Comparison of ENCODE assay signal across 28 cellular contexts in genomic region chr1:156368157-156368658, GRCh38. TPM values are rescaled to one million over a fixed set of nuclear protein-coding genes. Genes with fewer than 3 reads are reported as not detected.
A peak's percentile ranks its signal among the peaks of the same experiment; 100 is the strongest.
DNase-seq lines count a peak whose midpoint lies in the region; ATAC-seq, FAIRE-seq and TF ChIP-seq lines count a peak whose summit lies in the region.
"Had no signal": no experiment of that assay in that cellular context is flagged by ENCODE, and none has a peak within 500 bp of the region (broad histone marks: within the 10 kb centered on the region; RNA-seq: fewer than 3 reads in every experiment).

No MANE protein-coding gene starts in this region.

- H3K27ac ChIP-seq in HCT116 (ENCODE audit: low read depth, low read length) (no peak overlapping the region), K562 (ENCODE audit: extremely low read depth, low read depth, low read length) (no peak overlapping the region), mesendoderm (ENCODE audit: low read depth, low read length) (no peak overlapping the region), lower lobe of right lung (no peak overlapping the region)
- H3K27ac ChIP-seq: heart right ventricle, sigmoid colon, tibial nerve had no signal

- H3K27me3 ChIP-seq in HCT116 (ENCODE audit: insufficient read depth, low read length): no peaks in the 10 kb centered on the region
- H3K27me3 ChIP-seq in K562 (ENCODE audit: control insufficient read depth in 2 of 2, insufficient read depth in 2 of 2, low read length in 2 of 2): peaks cover 2 to 27% of the 10 kb centered on the region in 2 experiments; a peak in 2 of 5 replicates
- no peaks in the 10 kb centered on the region for H3K27me3 ChIP-seq in mesendoderm (ENCODE audit: insufficient read depth, low read length, poor library complexity)
- H3K27me3 ChIP-seq in lower lobe of right lung (ENCODE audit: low read depth): peaks cover 35% of the 10 kb centered on the region

- H3K4me1 ChIP-seq in HCT116 (ENCODE audit: control insufficient read depth in 1 of 2, insufficient read depth in 2 of 2, low read length in 2 of 2): peaks cover 17 to 28% of the 10 kb centered on the region in 2 experiments
- peaks cover 0 to 16% of the 10 kb centered on the region in 2 experiments; a peak in 3 of 5 replicates for H3K4me1 ChIP-seq in K562 (replicated peaks in 1 of 2; ENCODE audit: control insufficient read depth in 2 of 2, insufficient read depth in 2 of 2, low read length in 2 of 2)
- H3K4me1 ChIP-seq in mesendoderm (ENCODE audit: control insufficient read depth, low read depth, low read length): peaks cover 10% of the 10 kb centered on the region
- no peaks in the 10 kb centered on the region for H3K4me1 ChIP-seq in lower lobe of right lung

- H3K9ac ChIP-seq in HCT116 (ENCODE audit: low read length) (no peak overlapping the region), K562 (ENCODE audit: insufficient read depth in 1 of 2, low read depth in 2 of 2, low read length in 2 of 2) (peak overlapping the region in 1 of 2 experiments; percentile 36; a peak in 1 of 4 replicates), mesendoderm (ENCODE audit: low read length) (peak overlapping the region; percentile 8)

- H3K79me2 ChIP-seq in HCT116 (ENCODE audit: insufficient read depth, low read length) (no peaks in the 10 kb centered on the region), K562 (ENCODE audit: control insufficient read depth, insufficient read depth, low read length) (no peaks in the 10 kb centered on the region), mesendoderm (ENCODE audit: control insufficient read depth, insufficient read depth, low read length) (no peaks in the 10 kb centered on the region)

- no peaks in the 10 kb centered on the region for H3K9me1 ChIP-seq in K562 (ENCODE audit: control insufficient read depth, insufficient read depth, low read length)

- RAD21 ChIA-PET in HCT116 (lab: Charles Lee; ENCODE audit: low non-redundant PET in 1 of 2, low total read pairs in 2 of 2, uncharacterized antibody in 2 of 2, unreplicated experiment in 2 of 2): no interaction called here

- H2AFZ ChIP-seq in HCT116 (ENCODE audit: low read depth, low read length, poor library complexity, severe bottlenecking) (no peak overlapping the region), K562 (ENCODE audit: low read depth, low read length) (no peak overlapping the region)

- H3K4me2 ChIP-seq in HCT116 (ENCODE audit: low read length) (peak overlapping the region; percentile 83; the same call in 1 of the 2 replicates), K562 (ENCODE audit: insufficient read depth, low read length) (no peak overlapping the region), mesendoderm (ENCODE audit: low read length) (peak overlapping the region; percentile 10)

- ATAC-seq in HCT116 (no peak), K562 (peak; percentile 19; the same call in 1 of the 3 replicates), lower lobe of right lung (no peak)

- H3K4me3 ChIP-seq in HCT116 (replicated peaks in 1 of 2; ENCODE audit: low read depth in 1 of 2, low read length in 2 of 2): no peak overlapping the region
- no peak overlapping the region for H3K4me3 ChIP-seq in K562
- no peak overlapping the region for H3K4me3 ChIP-seq in mesendoderm (ENCODE audit: low read length)
- no peak overlapping the region for H3K4me3 ChIP-seq in lower lobe of right lung

- WGBS in K562 (ENCODE audit: insufficient coverage, low coverage, missing lambda C conversion rate): 50% methylated on average over 7 of the region's 7 CpGs
- no CpG with 5 or more reads among the region's 7 CpGs for WGBS in mesendoderm (ENCODE audit: extremely low coverage, insufficient coverage, low lambda C conversion rate)

- peak overlapping the region; percentile 73 for H3K56ac ChIP-seq in mesendoderm (ENCODE audit: low read length)

- no peaks in the 10 kb centered on the region for H3K9me2 ChIP-seq in HCT116 (ENCODE audit: insufficient read depth)

- H4K8ac ChIP-seq in mesendoderm (ENCODE audit: low read depth, low read length): no peak overlapping the region

- H2BK15ac ChIP-seq in mesendoderm (replicated peaks; ENCODE audit: low read depth): no peak overlapping the region

- H4K20me1 ChIP-seq in HCT116 (ENCODE audit: insufficient read depth): no peaks in the 10 kb centered on the region
- no peaks in the 10 kb centered on the region for H4K20me1 ChIP-seq in K562 (replicated peaks; ENCODE audit: control insufficient read depth, insufficient read depth, low read length)

- TF ChIP-seq CTCF in HCT116 (IDR thresholded peaks at IDR 0.05 in 2 of 3, conservative IDR thresholded peaks at IDR 0.05 in 1 of 3; ENCODE audit: borderline replicate concordance in 1 of 3, insufficient read depth in 1 of 3, low read depth in 2 of 3, low read length in 2 of 3) (no peak), K562 (IDR thresholded peaks at IDR 0.05 in 2 of 3, conservative IDR thresholded peaks at IDR 0.05 in 1 of 3; ENCODE audit: insufficient read depth in 2 of 3, low read depth in 1 of 3, low read length in 3 of 3) (no peak), lower lobe of right lung (IDR thresholded peaks at IDR 0.05) (no peak)

- no peak overlapping the region for H3K18ac ChIP-seq in mesendoderm (ENCODE audit: low read length)

- DNase-seq in HCT116 (ENCODE audit: low read depth, low spot score): no peak
- DNase-seq in K562 (ENCODE audit: extremely low read depth in 1 of 4, low spot score in 3 of 4): no peak
- no peak for DNase-seq in mesendoderm
- no peak for DNase-seq in ACHN
- DNase-seq in lower lobe of right lung: no peak
- DNase-seq in NCI-H1092 (lab: John Stamatoyannopoulos, UW): no peak
- DNase-seq in activated T-cell treated with anti-CD3 and anti-CD28 coated beads, Interleukin-2, amount 50 U/mL, for 48 hours: no peak
- DNase-seq: activated CD4-positive, alpha-beta memory T cell treated with anti-CD3 and anti-CD28 coated beads, Interleukin-2, amount 10 ng/mL, durations not matched to agents 7 days and 5 days; activated CD4-positive, alpha-beta T cell treated with anti-CD3 and anti-CD28 coated beads for 1 hour; amniotic stem cell; DND-41; esophagus squamous epithelium; KG1; mammary epithelial cell; NCI-H1105; NCI-H1930; posterior cingulate gyrus; sigmoid colon; stimulated activated CD4-positive, alpha-beta T cell treated with anti-CD3 and anti-CD28 coated beads, Interleukin-12 subunit alpha, Interleukin-12 subunit beta, amount 100 ng/mL, for 4 hours; stimulated activated CD4-positive, alpha-beta T cell treated with anti-CD3 and anti-CD28 coated beads, Interleukin-2, amount 100 ng/mL, for 48 hours had no signal

- no peak for TF ChIP-seq EP300 in K562 (IDR thresholded peaks at IDR 0.05; ENCODE audit: low read length)

- TF ChIP-seq POLR2A in HCT116 (IDR thresholded peaks at IDR 0.05; ENCODE audit: borderline replicate concordance, extremely low read depth, insufficient read depth, insufficient read length) (no peak), K562 (conservative IDR thresholded peaks at IDR 0.05) (no peak)

- no peak for TF ChIP-seq RAD21 in HCT116 (IDR thresholded peaks at IDR 0.05; ENCODE audit: low read depth)
- TF ChIP-seq RAD21 in K562 (CRISPR knock-in tag; conservative IDR thresholded peaks at IDR 0.05 in 1 of 2, IDR thresholded peaks at IDR 0.05 in 1 of 2): no peak

- H2BK120ac ChIP-seq in mesendoderm (ENCODE audit: low read depth, low read length): no peak overlapping the region

- no peak for FAIRE-seq in K562 (lab: Jason Lieb, UNC)
- FAIRE-seq: frontal cortex had no signal

- POLR2A ChIA-PET in HCT116 (lab: Charles Lee) (interaction anchor here (0.6 kb wide), 1 partner anchor 87 kb away, joined by 7 read pairs; no protein-coding TSS in a partner anchor), K562 (lab: Yijun Ruan, JAX) (interaction anchor here (1.3 kb wide), 1 partner anchor 9 kb away, joined by 3 read pairs; no protein-coding TSS in a partner anchor)

- H3K36me3 ChIP-seq in HCT116 (ENCODE audit: control insufficient read depth in 1 of 2, insufficient read depth in 2 of 2, low read length in 2 of 2) (no peaks in the 10 kb centered on the region), K562 (ENCODE audit: control insufficient read depth, insufficient read depth, low read length) (no peaks in the 10 kb centered on the region), mesendoderm (ENCODE audit: control insufficient read depth, insufficient read depth, low read length) (no peaks in the 10 kb centered on the region), lower lobe of right lung (no peaks in the 10 kb centered on the region)
- H3K36me3 ChIP-seq: esophagus squamous epithelium, heart right ventricle, sigmoid colon, tibial nerve had no signal

- H2BK5ac ChIP-seq in mesendoderm (ENCODE audit: low read length): peak overlapping the region; percentile 36

- H3K23ac ChIP-seq in mesendoderm (ENCODE audit: low read length): no peak overlapping the region

- no peaks in the 10 kb centered on the region for H3K79me1 ChIP-seq in mesendoderm (ENCODE audit: low read length)

- CTCF ChIA-PET in HCT116 (lab: Charles Lee): no interaction called here
- CTCF ChIA-PET in K562 (lab: Yijun Ruan, JAX; ENCODE audit: low intra/inter-chr PET ratio): no interaction called here

- H2AK5ac ChIP-seq in mesendoderm (ENCODE audit: low read length): no peak overlapping the region

- H3K4ac ChIP-seq in mesendoderm (ENCODE audit: low read depth, low read length): no peak overlapping the region

- BruUV-seq in HCT116 (replicated peaks; lab: Mats Ljungman, UMichigan): no TSS peak
- BruUV-seq in K562 (replicated peaks; lab: Mats Ljungman, UMichigan): no TSS peak

- no peaks in the 10 kb centered on the region for H3K9me3 ChIP-seq in HCT116 (ENCODE audit: control insufficient read depth in 1 of 2, insufficient read depth in 1 of 2, low read depth in 1 of 2, low read length in 2 of 2)
- no peaks in the 10 kb centered on the region for H3K9me3 ChIP-seq in K562 (replicated peaks; ENCODE audit: control insufficient read depth, insufficient read depth, low read depth, low read length)
- H3K9me3 ChIP-seq in lower lobe of right lung: no peaks in the 10 kb centered on the region
- H3K9me3 ChIP-seq: esophagus squamous epithelium, heart right ventricle, sigmoid colon, tibial nerve had no signal

- no peak overlapping the region for H4K5ac ChIP-seq in mesendoderm (ENCODE audit: low read length)

- intact Hi-C loops in HCT116 (cut with micrococcal nuclease) (no loop called here), K562 (cut with micrococcal nuclease) (loop anchor here (10.0 kb wide), 1 partner anchor 283 kb away; the partner anchor contains the start of gene MEX3A), lower lobe of right lung (cut with DNase I) (no loop called here)

- in situ Hi-C loops in K562 (cut with MboI): no loop called here
- in situ Hi-C loops in ACHN (cut with HindIII; ENCODE audit: low pct_ligation_motif_present, low pct_unique_long_range_greater_than_20kb, low sequenced_read_pairs): no loop called here

RNA-seq across cellular contexts. Expression of gene RHBG, which starts 0.8 kb away (rescaled TPM):
- total RNA-seq in HCT116 (2021; ENCODE audit: unreplicated experiment): 5.7 TPM
- 2.1 and 3.0 TPM in 2 replicates for polyA plus RNA-seq in HCT116 (2012)
- total RNA-seq in K562 (2011; cell fraction: chromatin; rRNA removed; ENCODE audit: low replicate concordance): not detected in 2 replicates
- total RNA-seq in K562 (2011; cell fraction: nucleolus; rRNA removed): not detected in 2 replicates
- total RNA-seq in K562 (2011; cell fraction: nucleoplasm; rRNA removed): not detected in 2 replicates
- not detected in 2 replicates for total RNA-seq in K562 (2014; rRNA removed)
- total RNA-seq in K562 (2014; rRNA removed; fragmentation: Illumina TruSeq; extraction: Trizol): not detected in 2 replicates
- not detected in 2 replicates for total RNA-seq in K562 (2015; rRNA removed; fragmentation: Illumina TruSeq; extraction: Trizol)
- not detected in 2 replicates for total RNA-seq in K562 (2021)
- not detected in 2 replicates for polyA plus RNA-seq in K562 (2011; rRNA removed)
- not detected in 2 replicates for polyA plus RNA-seq in K562 (2011; cell fraction: cytosol; rRNA removed)
- not detected in 2 replicates for polyA plus RNA-seq in K562 (2011; cell fraction: nucleus; rRNA removed)
- polyA plus RNA-seq in K562 (2012): not detected in 2 replicates
- polyA plus RNA-seq in K562 (2014; fragmentation: Illumina TruSeq; extraction: Trizol): not detected in 2 replicates
- not detected for polyA plus RNA-seq in K562 (2014; fragmentation: Nextera tagmentation; extraction: Ambion mirVana)
- not detected in 2 replicates for polyA plus RNA-seq in K562 (2014; rRNA removed)
- polyA minus RNA-seq in K562 (2011; rRNA and poly(A)+ RNA removed): not detected in 2 replicates
- polyA minus RNA-seq in K562 (2011; cell fraction: cytosol; rRNA and poly(A)+ RNA removed): not detected in 2 replicates
- polyA minus RNA-seq in K562 (2011; cell fraction: nucleus; rRNA and poly(A)+ RNA removed): not detected in 2 replicates
- polyA plus RNA-seq in mesendoderm (2013, experiment 1 of 2): 0.88 TPM
- polyA plus RNA-seq in mesendoderm (2013, experiment 2 of 2): 0.97 TPM
- total RNA-seq in lower lobe of right lung: not detected
- total RNA-seq: activated CD4-positive, alpha-beta memory T cell treated with anti-CD3 and anti-CD28 coated beads, Interleukin-2, amount 10 ng/mL, durations not matched to agents 7 days and 5 days; activated T-helper 17 cell treated with anti-CD3 and anti-CD28 coated beads, Interleukin-2, amount 50 U/mL, for 72 hours; dermis microvascular lymphatic vessel endothelial cell; frontal cortex; heart right ventricle; mammary epithelial cell; MCF 10A; neural crest cell; OCI-LY7; sigmoid colon; tibial nerve had no signal
- polyA plus RNA-seq: heart right ventricle, mammary epithelial cell, sigmoid colon had no signal

RNA-seq across cellular contexts. Expression of gene TSACC, which starts 29.9 kb away (rescaled TPM):
- total RNA-seq in HCT116 (2021; ENCODE audit: unreplicated experiment) (1.0 TPM), K562 (2014; rRNA removed) (0.45 and 1.6 TPM in 2 replicates), K562 (2014; rRNA removed; fragmentation: Illumina TruSeq; extraction: Trizol) (1.8 and 2.1 TPM in 2 replicates), K562 (2015; rRNA removed; fragmentation: Illumina TruSeq; extraction: Trizol) (2.5 and 2.6 TPM in 2 replicates), K562 (2021) (1.0 and 1.1 TPM in 2 replicates), lower lobe of right lung (not detected)
- polyA plus RNA-seq in HCT116 (2012): 0.86 and 1.3 TPM in 2 replicates
- 0.67 TPM in 1 of 2 replicates, not detected in the other for total RNA-seq in K562 (2011; cell fraction: chromatin; rRNA removed; ENCODE audit: low replicate concordance)
- total RNA-seq in K562 (2011; cell fraction: nucleolus; rRNA removed): 1.1 TPM in 1 of 2 replicates, not detected in the other
- 0.59 TPM in 1 of 2 replicates, not detected in the other for total RNA-seq in K562 (2011; cell fraction: nucleoplasm; rRNA removed)
- polyA plus RNA-seq in K562 (2011; rRNA removed) (2.1 and 2.2 TPM in 2 replicates), K562 (2014; fragmentation: Illumina TruSeq; extraction: Trizol) (4.5 TPM in 2 replicates), K562 (2014; fragmentation: Nextera tagmentation; extraction: Ambion mirVana) (1 to 10 TPM; 7.3 to 7.4 TPM), K562 (2014; rRNA removed) (5.0 and 7.5 TPM in 2 replicates)
- 1.9 and 3.2 TPM in 2 replicates for polyA plus RNA-seq in K562 (2011; cell fraction: cytosol; rRNA removed)
- polyA plus RNA-seq in K562 (2011; cell fraction: nucleus; rRNA removed): 1.1 and 1.3 TPM in 2 replicates
- polyA plus RNA-seq in K562 (2012): 0.96 and 3.3 TPM in 2 replicates
- polyA minus RNA-seq in K562 (2011; rRNA and poly(A)+ RNA removed): 0.88 and 1.9 TPM in 2 replicates
- polyA minus RNA-seq in K562 (2011; cell fraction: cytosol; rRNA and poly(A)+ RNA removed): not detected in 2 replicates
- polyA minus RNA-seq in K562 (2011; cell fraction: nucleus; rRNA and poly(A)+ RNA removed): 1.1 TPM in 1 of 2 replicates, not detected in the other
- 3.5 TPM for polyA plus RNA-seq in mesendoderm (2013, experiment 1 of 2)
- polyA plus RNA-seq in mesendoderm (2013, experiment 2 of 2): 4.0 TPM
- total RNA-seq: dermis microvascular lymphatic vessel endothelial cell, esophagus squamous epithelium, frontal cortex, mammary epithelial cell, tibial nerve had no signal
- polyA plus RNA-seq: heart right ventricle had no signal

RNA-seq across cellular contexts. Expression of gene CCT3, which starts 30.1 kb away (rescaled TPM):
- total RNA-seq in HCT116 (2021; ENCODE audit: unreplicated experiment) (619 TPM), K562 (2014; rRNA removed) (567 and 570 TPM in 2 replicates), K562 (2014; rRNA removed; fragmentation: Illumina TruSeq; extraction: Trizol) (610 and 635 TPM in 2 replicates), K562 (2015; rRNA removed; fragmentation: Illumina TruSeq; extraction: Trizol) (573 and 580 TPM in 2 replicates), K562 (2021) (521 and 542 TPM in 2 replicates), lower lobe of right lung (117 TPM)
- polyA plus RNA-seq in HCT116 (2012): 424 and 502 TPM in 2 replicates
- 286 and 378 TPM in 2 replicates for total RNA-seq in K562 (2011; cell fraction: chromatin; rRNA removed; ENCODE audit: low replicate concordance)
- 207 and 211 TPM in 2 replicates for total RNA-seq in K562 (2011; cell fraction: nucleolus; rRNA removed)
- total RNA-seq in K562 (2011; cell fraction: nucleoplasm; rRNA removed): 281 and 365 TPM in 2 replicates
- polyA plus RNA-seq in K562 (2011; rRNA removed) (682 and 836 TPM in 2 replicates), K562 (2014; fragmentation: Illumina TruSeq; extraction: Trizol) (536 and 610 TPM in 2 replicates), K562 (2014; fragmentation: Nextera tagmentation; extraction: Ambion mirVana) (1,000 to 10,000 TPM in 1 of 2 experiments, 100 to 1,000 TPM in 1; 871 to 1,167 TPM), K562 (2014; rRNA removed) (475 and 532 TPM in 2 replicates)
- 554 and 570 TPM in 2 replicates for polyA plus RNA-seq in K562 (2011; cell fraction: cytosol; rRNA removed)
- polyA plus RNA-seq in K562 (2011; cell fraction: nucleus; rRNA removed): 205 and 257 TPM in 2 replicates
- 345 and 420 TPM in 2 replicates for polyA plus RNA-seq in K562 (2012)
- 839 and 1,099 TPM in 2 replicates for polyA minus RNA-seq in K562 (2011; rRNA and poly(A)+ RNA removed)
- polyA minus RNA-seq in K562 (2011; cell fraction: cytosol; rRNA and poly(A)+ RNA removed): 448 and 506 TPM in 2 replicates
- 78.0 and 147 TPM in 2 replicates for polyA minus RNA-seq in K562 (2011; cell fraction: nucleus; rRNA and poly(A)+ RNA removed)
- polyA plus RNA-seq in mesendoderm (2013, experiment 1 of 2): 373 TPM
- polyA plus RNA-seq in mesendoderm (2013, experiment 2 of 2): 377 TPM
